ENCODE assay signal across 21 cellular contexts in the genomic region with DNA sequence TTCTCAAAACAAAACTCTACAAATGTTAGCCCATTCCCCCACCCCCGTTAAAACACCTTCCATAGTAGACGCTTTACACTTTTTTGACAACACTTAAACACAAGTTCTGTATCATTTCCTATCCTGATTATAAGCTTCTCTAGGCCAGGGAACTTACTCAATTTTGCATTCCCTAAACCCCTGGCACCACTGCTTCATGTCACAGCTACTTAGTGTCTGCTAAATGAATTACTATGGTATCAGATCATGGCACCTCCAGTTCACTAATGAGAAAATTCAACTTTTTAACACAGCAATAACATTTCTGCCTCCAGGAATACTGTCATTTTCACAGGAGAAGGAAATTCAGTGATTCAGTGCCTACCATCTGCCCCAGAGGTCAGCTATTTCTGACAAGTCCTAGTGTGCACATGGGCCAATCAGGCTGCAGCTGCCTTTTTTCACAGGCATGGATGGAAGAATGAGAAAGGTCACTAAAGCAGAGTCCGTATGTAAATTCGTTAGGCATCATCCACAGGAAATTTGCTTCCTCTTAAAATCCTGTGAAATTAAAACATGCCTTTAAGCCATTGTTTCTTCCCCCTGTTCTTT. TPM values are rescaled to one million over a fixed set of nuclear protein-coding genes. Genes with fewer than 3 reads are reported as not detected.
A peak's percentile ranks its signal among the peaks of the same experiment; 100 is the strongest.
DNase-seq lines count a peak whose midpoint lies in the region; ATAC-seq, FAIRE-seq and TF ChIP-seq lines count a peak whose summit lies in the region.
"Had no signal": no experiment of that assay in that cellular context is flagged by ENCODE, and none has a peak within 500 bp of the region (broad histone marks: within the 10 kb centered on the region; RNA-seq: fewer than 3 reads in every experiment).

No MANE protein-coding gene starts in this region.

- peak overlapping the region; percentile 66 for H3K4me2 ChIP-seq in BLaER1
- H3K4me2 ChIP-seq in osteoblast (ENCODE audit: insufficient read depth, low read length) = no peak overlapping the region
- H3K4me2 ChIP-seq: KMS-11 had no signal

- H3K27me3 ChIP-seq in BLaER1 (no peaks in the 10 kb centered on the region), osteoblast (ENCODE audit: insufficient read depth, low read length) (no peaks in the 10 kb centered on the region)

- H3K9me3 Mint-ChIP-seq in HFFc6 = no peaks in the 10 kb centered on the region
- H3K9me3 Mint-ChIP-seq: CD14-positive monocyte had no signal

- peaks cover 16% of the 10 kb centered on the region for H3K79me2 ChIP-seq in osteoblast (ENCODE audit: insufficient read depth, low read length)

- peak; percentile 64 for FAIRE-seq in H54 (lab: Jason Lieb, UNC)
- FAIRE-seq: A204.1, G401.6, GM12892, RCC 7860 had no signal

- no peak for TF ChIP-seq POLR2A in H54 (IDR thresholded peaks at IDR 0.05; ENCODE audit: low read depth, low read length)

- no peak overlapping the region for H3K27ac Mint-ChIP-seq in HFFc6

- H3K4me3 ChIP-seq in BLaER1 (no peak overlapping the region), epithelial cell of proximal tubule (ENCODE audit: low read depth, low read length) (no peak overlapping the region), osteoblast (ENCODE audit: insufficient read depth, low read length) (no peak overlapping the region)

- H3K4me1 Mint-ChIP-seq in HFFc6 (ENCODE audit: low read depth) = peaks cover 20% of the 10 kb centered on the region

- no peaks in the 10 kb centered on the region for H3K27me3 Mint-ChIP-seq in HFFc6 (ENCODE audit: insufficient read depth)

- H3K4me1 ChIP-seq in BLaER1 = peaks cover 74% of the 10 kb centered on the region
- no peaks in the 10 kb centered on the region for H3K4me1 ChIP-seq in osteoblast (ENCODE audit: insufficient read depth, low read length)

- TF ChIP-seq CTCF in epithelial cell of proximal tubule (conservative IDR thresholded peaks at IDR 0.05; ENCODE audit: low read depth, low read length) = no peak
- no peak for TF ChIP-seq CTCF in osteoblast (IDR thresholded peaks at IDR 0.05; ENCODE audit: extremely low read depth, low read depth, low read length)
- TF ChIP-seq CTCF in HFFc6 (IDR thresholded peaks at IDR 0.05) = no peak
- no peak for TF ChIP-seq CTCF in GM20000 (IDR thresholded peaks at IDR 0.05; ENCODE audit: extremely low read depth, missing control alignments)

- H3K27ac ChIP-seq in BLaER1 = no peak overlapping the region
- H3K27ac ChIP-seq in osteoblast (ENCODE audit: low read depth, low read length) = no peak overlapping the region
- H3K27ac ChIP-seq: KMS-11 had no signal

- peaks cover 65% of the 10 kb centered on the region for H4K20me1 ChIP-seq in BLaER1
- no peaks in the 10 kb centered on the region for H4K20me1 ChIP-seq in osteoblast (ENCODE audit: insufficient read depth, low read length)

- no peak for DNase-seq in H54 (ENCODE audit: insufficient read length, low spot score)
- DNase-seq in epithelial cell of proximal tubule (ENCODE audit: low read depth) = peak; percentile 10
- DNase-seq in hepatic stellate cell (ENCODE audit: low spot score) = peak; percentile 16
- DNase-seq in osteoblast (ENCODE audit: insufficient read length, low spot score, missing footprints) = no peak
- no peak for DNase-seq in HFFc6
- no peak for DNase-seq in GM20000 (ENCODE audit: low spot score)
- no peak for DNase-seq in left lobe of liver (ENCODE audit: low spot score)
- DNase-seq: COR-L47, DMS53, MM.1S, NCI-H1105 treated with DMSO at 0.1 percent for 48 hours, NCI-H187 treated with DMSO at 0.1 percent for 48 hours, NCI-H82, SIG-M5 had no signal

- no peak overlapping the region for H3K4me3 Mint-ChIP-seq in HFFc6
- H3K4me3 Mint-ChIP-seq: CD14-positive monocyte had no signal

- no peak overlapping the region for H3K9ac ChIP-seq in BLaER1
- H3K9ac ChIP-seq: KMS-11 had no signal

- H3K36me3 Mint-ChIP-seq in HFFc6 (ENCODE audit: low read depth) = no peaks in the 10 kb centered on the region

- no peak for ATAC-seq in left lobe of liver

- no peak overlapping the region for H2AFZ ChIP-seq in osteoblast (ENCODE audit: low read length)

- H3K36me3 ChIP-seq in BLaER1 (peaks cover 7% of the 10 kb centered on the region; the same call in 1 of the 2 replicates), osteoblast (ENCODE audit: insufficient read depth, low read length) (no peaks in the 10 kb centered on the region)

- H3K9me3 ChIP-seq in BLaER1 (peaks cover 12% of the 10 kb centered on the region), osteoblast (ENCODE audit: low read depth, low read length) (no peaks in the 10 kb centered on the region)

RNA-seq across cellular contexts. Expression of a gene that starts 18.5 kb away (rescaled TPM):
- total RNA-seq in epithelial cell of proximal tubule (1.8 and 8.3 TPM in 2 replicates), osteoblast (11.6 and 12.4 TPM in 2 replicates), left lobe of liver (14.0 TPM)
- total RNA-seq in HFFc6 (2021; fragmentation: NEBNext Ultra II Directional; extraction: Animal tissue kit (Norgen Biotek cat#: 25700)) = 1 to 10 TPM; 3.0 to 4.8 (median 3.9) TPM

Comparison
In these comparisons a context has a peak if more than half of its experiments do, and no peak if none do; other contexts are left out.
1. DNase-seq: peak in epithelial cell of proximal tubule (single experiment) and hepatic stellate cell (single experiment); none in H54 (single experiment), osteoblast (single experiment), HFFc6 (single experiment), GM20000 (single experiment) and left lobe of liver (single experiment).